Comparison of ENCODE assay signal across 9 cellular contexts in genomic region chr5:141213656-141214339, GRCh38. TPM values are rescaled to one million over a fixed set of nuclear protein-coding genes. Genes with fewer than 3 reads are reported as not detected.
DNase-seq lines count a peak whose midpoint lies in the region; ATAC-seq, FAIRE-seq and TF ChIP-seq lines count a peak whose summit lies in the region.
"Not testable (repeated sequence)": the region's sequence is repeated elsewhere in the genome, so short reads cannot be mapped to it uniquely, and the experiment has no call there.
"Had no signal": no experiment of that assay in that cellular context is flagged by ENCODE, and none has a peak within 500 bp of the region (broad histone marks: within the 10 kb centered on the region; RNA-seq: fewer than 3 reads in every experiment).

TSS of gene PCDHB13 (plus strand) at chr5:141213919. CDS start at chr5:141214124, 205 bp downstream.

- H3K9me3 ChIP-seq in RWPE2 (ENCODE audit: severe bottlenecking); astrocyte (ENCODE audit: insufficient read depth, low read depth, low read length): not testable (repeated sequence)
- peaks cover 4 to 66% (median 45%) of the 10 kb centered on the region in 3 donors for H3K9me3 ChIP-seq in esophagus squamous epithelium

- H2AFZ ChIP-seq in astrocyte (ENCODE audit: low read depth, low read length) = not testable (repeated sequence)

- intact Hi-C loops in esophagus squamous epithelium (cut with DNase I); sciatic nerve (cut with DNase I): not testable (repeated sequence)

- DNase-seq in AG20443 (ENCODE audit: low spot score) (peak; percentile 29), NCI-H1436 (lab: John Stamatoyannopoulos, UW) (peak; percentile 76)
- not testable (repeated sequence) for DNase-seq in H54 (ENCODE audit: insufficient read length, low spot score); RWPE2 (ENCODE audit: low spot score); astrocyte (ENCODE audit: low read depth); esophagus squamous epithelium (lab: John Stamatoyannopoulos, UW); left lobe of liver (ENCODE audit: low spot score); sciatic nerve (ENCODE audit: low spot score)

- not testable (repeated sequence) for TF ChIP-seq POLR2A in H54 (IDR thresholded peaks at IDR 0.05; ENCODE audit: low read depth, low read length); esophagus squamous epithelium (IDR thresholded peaks at IDR 0.05)

- H3K9me3 Mint-ChIP-seq in astrocyte (ENCODE audit: unreplicated experiment) = peaks cover 26% of the 10 kb centered on the region

- H3K4me1 ChIP-seq in RWPE2 (ENCODE audit: insufficient read depth, poor library complexity, severe bottlenecking); astrocyte (ENCODE audit: insufficient read depth, low read length); esophagus squamous epithelium: not testable (repeated sequence)

- peaks cover 20% of the 10 kb centered on the region for H3K36me3 Mint-ChIP-seq in astrocyte (ENCODE audit: low read depth, unreplicated experiment)

- peak; percentile 48 for FAIRE-seq in H54 (lab: Jason Lieb, UNC)
- not testable (repeated sequence) for FAIRE-seq in astrocyte (lab: Jason Lieb, UNC)

- H3K27me3 ChIP-seq in RWPE2 (ENCODE audit: insufficient read depth, poor library complexity, severe bottlenecking) (peaks cover 40% of the 10 kb centered on the region), esophagus squamous epithelium (peaks cover 0 to 28% (median 0%) of the 10 kb centered on the region in 4 donors)
- H3K27me3 ChIP-seq in astrocyte (ENCODE audit: insufficient read depth, low read length) = not testable (repeated sequence)

- H3K4me3 Mint-ChIP-seq in astrocyte (ENCODE audit: unreplicated experiment) = peak within 1 kb of the TSS; percentile 40

- not testable (repeated sequence) for H3K27ac Mint-ChIP-seq in astrocyte (ENCODE audit: unreplicated experiment)

- not testable (repeated sequence) for H3K79me2 ChIP-seq in astrocyte (ENCODE audit: insufficient read depth, low read length)

- not testable (repeated sequence) for H3K4me2 ChIP-seq in astrocyte (ENCODE audit: low read length)

- H3K36me3 ChIP-seq in RWPE2 (ENCODE audit: low read depth); astrocyte (ENCODE audit: insufficient read depth, low read length); esophagus squamous epithelium: not testable (repeated sequence)

- H3K4me3 ChIP-seq in RWPE2 (ENCODE audit: severe bottlenecking); astrocyte (ENCODE audit: insufficient read depth, low read depth, low read length): not testable (repeated sequence)
- peak within 1 kb of the TSS in 3 of 4 donors; percentile 15 to 45 (median 16) for H3K4me3 ChIP-seq in esophagus squamous epithelium

- 14 to 18% methylated on average over 10 to 13 of the region's 18 CpGs for WGBS in esophagus squamous epithelium, 2 donors

- not testable (repeated sequence) for H3K9ac ChIP-seq in astrocyte (ENCODE audit: low read length)

- TF ChIP-seq CTCF in RWPE2 (IDR thresholded peaks at IDR 0.05; ENCODE audit: poor library complexity, severe bottlenecking) (peak; percentile 2), esophagus squamous epithelium (IDR thresholded peaks at IDR 0.05) (peak in 5 of 6 experiments; percentile 10 to 52 (median 30))
- not testable (repeated sequence) for TF ChIP-seq CTCF in astrocyte (IDR thresholded peaks at IDR 0.05; ENCODE audit: insufficient read depth, low read depth, low read length)

- not testable (repeated sequence) for H3K4me1 Mint-ChIP-seq in astrocyte (ENCODE audit: low read depth, unreplicated experiment)

- not testable (repeated sequence) for H3K27me3 Mint-ChIP-seq in astrocyte (ENCODE audit: low read depth, unreplicated experiment)

- H3K27ac ChIP-seq in RWPE2 (ENCODE audit: poor library complexity, severe bottlenecking); astrocyte (ENCODE audit: low read depth, low read length); esophagus squamous epithelium: not testable (repeated sequence)

- H4K20me1 ChIP-seq in astrocyte (ENCODE audit: insufficient read depth, low read length) = not testable (repeated sequence)

- ATAC-seq in RWPE2 (ENCODE audit: low read depth) = not testable (repeated sequence)
- ATAC-seq in left lobe of liver (peak; percentile 70), sciatic nerve (peak; percentile 36)

RNA-seq across cellular contexts. Expression of gene PCDHB13, which starts in this region (rescaled TPM):
- 3.3 TPM in 2 replicates for total RNA-seq in astrocyte
- total RNA-seq in esophagus squamous epithelium = 1 to 10 TPM; 2.0 to 2.7 (median 2.3) TPM
- 0.65 TPM for total RNA-seq in left lobe of liver
- 4.9 TPM for total RNA-seq in sciatic nerve
- total RNA-seq: activated CD4-positive, alpha-beta memory T cell treated with anti-CD3 and anti-CD28 coated beads, Interleukin-2, amount 10 ng/mL, durations not matched to agents 7 days and 5 days had no signal

Comparison
In these comparisons a context has a peak if more than half of its experiments do, and no peak if none do; other contexts are left out.
1. Peak in ATAC-seq in left lobe of liver; RNA of the gene not detected or under 1 TPM.